Comparison of ENCODE assay signal across 8 cellular contexts in the genomic region with DNA sequence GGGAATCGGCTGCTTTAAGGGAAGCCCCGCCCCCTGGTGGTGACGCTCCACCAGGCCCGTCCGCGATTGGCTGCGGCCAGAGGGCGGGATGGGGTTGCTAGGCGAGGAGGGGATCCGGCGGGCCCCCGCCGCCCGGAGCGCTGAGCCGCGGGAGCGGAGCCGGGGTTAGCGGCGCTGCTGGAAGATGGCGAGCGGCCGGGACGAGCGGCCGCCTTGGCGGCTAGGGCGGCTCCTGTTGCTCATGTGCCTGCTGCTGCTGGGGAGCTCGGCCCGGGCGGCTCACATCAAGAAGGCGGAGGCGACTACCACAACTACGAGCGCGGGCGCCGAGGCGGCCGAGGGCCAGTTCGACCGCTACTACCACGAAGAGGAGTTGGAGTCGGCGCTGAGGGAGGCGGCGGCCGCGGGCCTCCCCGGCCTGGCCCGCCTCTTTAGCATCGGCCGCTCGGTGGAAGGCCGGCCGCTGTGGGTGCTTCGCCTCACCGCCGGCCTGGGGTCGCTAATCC. TPM values are rescaled to one million over a fixed set of nuclear protein-coding genes. Genes with fewer than 3 reads are reported as not detected.
DNase-seq lines count a peak whose midpoint lies in the region; ATAC-seq and TF ChIP-seq lines count a peak whose summit lies in the region.

A gene (plus strand): TSS at position 131 of the 506 bp plus-strand sequence. CDS start 54 bp downstream, at position 185.

- no peak for TF ChIP-seq CTCF in NB4 (IDR thresholded peaks at IDR 0.05; ENCODE audit: low read depth, low read length)
- peak in 2 of 4 experiments; percentile 15 to 27 for TF ChIP-seq CTCF in gastroesophageal sphincter (IDR thresholded peaks at IDR 0.05)
- peak; percentile 41 for TF ChIP-seq CTCF in neutrophil (IDR thresholded peaks at IDR 0.05)
- no peak for TF ChIP-seq CTCF in subcutaneous adipose tissue (IDR thresholded peaks at IDR 0.05; ENCODE audit: low read depth)

- H3K27ac ChIP-seq in gastroesophageal sphincter (peak within 1 kb of the TSS; percentile 81 to 98 (median 96)), neutrophil (peak within 1 kb of the TSS; percentile 94)

- H3K4me3 ChIP-seq in NB4 (ENCODE audit: low read depth, low read length) (peak within 1 kb of the TSS; percentile 74), gastroesophageal sphincter (peak within 1 kb of the TSS; percentile 52 to 86), neutrophil (ENCODE audit: low read depth in 1 of 2, low read length in 1 of 2) (peak within 1 kb of the TSS; percentile 84 to 98)

- peaks cover 64% of the 10 kb centered on the region for H3K4me1 Mint-ChIP-seq in activated naive CD4-positive, alpha-beta T cell treated with anti-CD3 and anti-CD28 coated beads for 36 hours (ENCODE audit: low read depth)

- peak; percentile 99 for ATAC-seq in gastroesophageal sphincter

- H3K9me3 ChIP-seq in gastroesophageal sphincter = no peaks in the 10 kb centered on the region
- H3K9me3 ChIP-seq in neutrophil = no peaks in the 10 kb centered on the region

- WGBS in gastroesophageal sphincter (ENCODE audit: low coverage in 1 of 2), 2 donors = 0% methylated on average over 3 to 9 of the region's 61 CpGs

- H3K9me3 Mint-ChIP-seq in activated naive CD4-positive, alpha-beta T cell treated with anti-CD3 and anti-CD28 coated beads for 36 hours = no peaks in the 10 kb centered on the region

- peak within 1 kb of the TSS; percentile 92 for H3K27ac Mint-ChIP-seq in activated naive CD4-positive, alpha-beta T cell treated with anti-CD3 and anti-CD28 coated beads for 36 hours

- peak; percentile 62 for DNase-seq in GF-D8 (lab: John Stamatoyannopoulos, UW)
- peak; percentile 90 for DNase-seq in HEK293T (ENCODE audit: extremely low spot score)
- DNase-seq in NB4 (ENCODE audit: low read depth) = peak; percentile 97
- peak; percentile 95 for DNase-seq in SK-N-DZ (ENCODE audit: low spot score)
- peak; percentile 98 for DNase-seq in activated naive CD4-positive, alpha-beta T cell treated with anti-CD3 and anti-CD28 coated beads for 36 hours

- intact Hi-C loops in activated naive CD4-positive, alpha-beta T cell treated with anti-CD3 and anti-CD28 coated beads for 36 hours (cut with micrococcal nuclease) = loop anchor here (1.0 to 10.0 kb wide), 7 partner anchors 15 to 1113 kb away; a partner anchor contains a TSS

- H3K27me3 ChIP-seq in gastroesophageal sphincter (no peaks in the 10 kb centered on the region), neutrophil (no peaks in the 10 kb centered on the region)

- H3K4me1 ChIP-seq in gastroesophageal sphincter = peaks cover 0 to 70% (median 7%) of the 10 kb centered on the region in 3 donors
- H3K4me1 ChIP-seq in neutrophil (ENCODE audit: control insufficient read depth in 1 of 2, insufficient read depth in 1 of 2, low read depth in 1 of 2, low read length in 1 of 2) = peaks cover 39 to 50% of the 10 kb centered on the region in 2 experiments

- H3K36me3 ChIP-seq in gastroesophageal sphincter = no peaks in the 10 kb centered on the region
- H3K36me3 ChIP-seq in neutrophil = no peaks in the 10 kb centered on the region

- POLR2A ChIA-PET in HEK293T (lab: Yijun Ruan, JAX) = interaction anchor here (0.7 to 1.2 kb wide), 2 partner anchors 37 to 98 kb away, joined by 3 to 4 read pairs; a partner anchor contains a TSS

- H3K36me3 Mint-ChIP-seq in activated naive CD4-positive, alpha-beta T cell treated with anti-CD3 and anti-CD28 coated beads for 36 hours (ENCODE audit: low read depth) = no peaks in the 10 kb centered on the region

- peak within 1 kb of the TSS; percentile 86 for H3K4me3 Mint-ChIP-seq in activated naive CD4-positive, alpha-beta T cell treated with anti-CD3 and anti-CD28 coated beads for 36 hours

- TF ChIP-seq POLR2A in NB4 (IDR thresholded peaks at IDR 0.05; ENCODE audit: extremely low read depth, insufficient read length) (peak; percentile 75), gastroesophageal sphincter (IDR thresholded peaks at IDR 0.05) (peak; percentile 93 to 94)

- H3K27me3 Mint-ChIP-seq in activated naive CD4-positive, alpha-beta T cell treated with anti-CD3 and anti-CD28 coated beads for 36 hours (ENCODE audit: low read depth) = no peaks in the 10 kb centered on the region

- CTCF ChIA-PET in HEK293T (lab: Yijun Ruan, JAX) = no interaction called here
- CTCF ChIA-PET in activated naive CD4-positive, alpha-beta T cell treated with anti-CD3 and anti-CD28 coated beads for 36 hours (lab: Charles Lee) = interaction anchor here (1.1 to 1.4 kb wide), 2 partner anchors 14 to 88 kb away, joined by 3 to 4 read pairs; a partner anchor contains a TSS

- no peak for TF ChIP-seq EP300 in gastroesophageal sphincter (IDR thresholded peaks at IDR 0.05)

TF ChIP-seq in HEK293T, 16 proteins besides CTCF, POLR2A, EP300 and RAD21:
- no peak for TF ChIP-seq NFRKB (IDR thresholded peaks at IDR 0.05)
- TF ChIP-seq LEF1 (IDR thresholded peaks at IDR 0.05; ENCODE audit: borderline replicate concordance) = no peak
- TF ChIP-seq CTBP1 (IDR thresholded peaks at IDR 0.05; ENCODE audit: borderline replicate concordance) = no peak
- no peak for TF ChIP-seq FOXM1 (IDR thresholded peaks at IDR 0.05; ENCODE audit: borderline replicate concordance)
- TF ChIP-seq FOXK2 (IDR thresholded peaks at IDR 0.05) = no peak
- TF ChIP-seq SP1 (IDR thresholded peaks at IDR 0.05) = no peak
- no peak for TF ChIP-seq L3MBTL2 (conservative IDR thresholded peaks at IDR 0.05)
- TF ChIP-seq ARNT (IDR thresholded peaks at IDR 0.05) = no peak
- TF ChIP-seq BHLHE40 (IDR thresholded peaks at IDR 0.05; ENCODE audit: borderline replicate concordance) = no peak
- no peak for TF ChIP-seq FOXA1 (IDR thresholded peaks at IDR 0.05)
- TF ChIP-seq, protein P1, sequence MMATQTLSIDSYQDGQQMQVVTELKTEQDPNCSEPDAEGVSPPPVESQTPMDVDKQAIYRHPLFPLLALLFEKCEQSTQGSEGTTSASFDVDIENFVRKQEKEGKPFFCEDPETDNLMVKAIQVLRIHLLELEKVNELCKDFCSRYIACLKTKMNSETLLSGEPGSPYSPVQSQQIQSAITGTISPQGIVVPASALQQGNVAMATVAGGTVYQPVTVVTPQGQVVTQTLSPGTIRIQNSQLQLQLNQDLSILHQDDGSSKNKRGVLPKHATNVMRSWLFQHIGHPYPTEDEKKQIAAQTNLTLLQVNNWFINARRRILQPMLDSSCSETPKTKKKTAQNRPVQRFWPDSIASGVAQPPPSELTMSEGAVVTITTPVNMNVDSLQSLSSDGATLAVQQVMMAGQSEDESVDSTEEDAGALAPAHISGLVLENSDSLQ (IDR thresholded peaks at IDR 0.05) = no peak
TF ChIP-seq in HEK293T: peak in this region for 0.

RNA-seq across cellular contexts. Expression of the gene that starts here (rescaled TPM):
- polyA plus RNA-seq in SK-N-DZ (2014; cell fraction: cytosol; rRNA removed) = 16.9 and 19.7 TPM in 2 replicates
- 10.7 and 11.1 TPM in 2 replicates for polyA plus RNA-seq in SK-N-DZ (2014; cell fraction: nucleus; rRNA removed)
- 10 to 100 TPM; 37.9 to 43.8 TPM for total RNA-seq in activated naive CD4-positive, alpha-beta T cell treated with anti-CD3 and anti-CD28 coated beads for 36 hours
- total RNA-seq in gastroesophageal sphincter = 100 to 1,000 TPM in 1 of 4 donors, 10 to 100 TPM in 3; 37.8 to 103 (median 57.5) TPM
- total RNA-seq in subcutaneous adipose tissue = 100 to 1,000 TPM in 1 of 4 donors, 10 to 100 TPM in 3; 70.9 to 143 (median 77.5) TPM

Comparison
In these comparisons a context has a peak if more than half of its experiments do, and no peak if none do; other contexts are left out.
1. Peak in every context shown above with its lines: DNase-seq, ATAC-seq, H3K4me3 ChIP-seq and H3K27ac ChIP-seq.